In the genomic region with DNA sequence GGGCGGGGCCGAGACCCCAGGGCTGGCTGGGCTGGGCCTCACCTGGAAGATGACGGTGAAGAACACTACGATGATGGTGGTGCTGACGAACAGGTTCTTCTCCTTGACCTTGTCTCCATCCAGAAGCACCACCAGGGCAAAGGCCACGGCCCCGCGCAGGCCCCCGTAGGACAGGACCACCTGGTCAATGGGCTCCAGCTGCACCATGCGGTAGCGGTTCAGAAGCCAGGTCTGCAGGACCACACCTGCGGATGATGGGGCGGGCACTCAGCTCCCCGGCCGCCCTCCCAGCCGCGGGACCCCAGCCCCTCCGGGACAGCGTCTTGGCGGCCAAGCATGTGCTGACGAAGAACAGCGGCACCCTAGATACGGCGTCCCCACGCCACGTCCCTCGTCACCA, we compare ENCODE assay signal across 9 cellular contexts.
"Had no signal": no experiment of that assay in that cellular context is flagged by ENCODE, and none has a peak within 500 bp of the region (broad histone marks: within the 10 kb centered on the region; RNA-seq: fewer than 3 reads in every experiment).

No MANE protein-coding gene starts in this region.

- H3K9me3 Mint-ChIP-seq: HFFc6, IgD-negative memory B cell had no signal

- H2AFZ ChIP-seq: GM23248 had no signal

- H3K27ac ChIP-seq: GM23248 had no signal

- H3K36me3 ChIP-seq: HAP-1 had no signal

- H3K9ac ChIP-seq: GM23248 had no signal

- H3K9me3 ChIP-seq: HAP-1 had no signal

- ATAC-seq: HCT116, K562 had no signal

- H3K4me3 Mint-ChIP-seq: HFFc6, IgD-negative memory B cell had no signal

- DNase-seq: GM23248, GOT3, H7, HFFc6, KG1 had no signal

- H3K4me3 ChIP-seq: GM23248, HAP-1, K562 had no signal

- H3K4me1 ChIP-seq: HAP-1 had no signal

- H3K27ac Mint-ChIP-seq: HFFc6, IgD-negative memory B cell had no signal

- H3K36me3 Mint-ChIP-seq: IgD-negative memory B cell had no signal
